In genomic region chr16:77332792-77333191, GRCh38 we compare ENCODE assay signal across 23 cellular contexts.
DNase-seq lines count a peak whose midpoint lies in the region; ATAC-seq and TF ChIP-seq lines count a peak whose summit lies in the region.
"Had no signal": no experiment of that assay in that cellular context is flagged by ENCODE, and none has a peak within 500 bp of the region (broad histone marks: within the 10 kb centered on the region; RNA-seq: fewer than 3 reads in every experiment).

No MANE protein-coding gene starts in this region.

- no peaks in the 10 kb centered on the region for H3K79me2 ChIP-seq in mesendoderm (ENCODE audit: control insufficient read depth, insufficient read depth, low read length)

- H3K4me3 ChIP-seq in brain microvascular endothelial cell (ENCODE audit: low read depth, low read length) (no peak overlapping the region), fibroblast of mammary gland (ENCODE audit: control insufficient read depth, low read depth, low read length) (no peak overlapping the region), mesendoderm (ENCODE audit: low read length) (no peak overlapping the region), WERI-Rb-1 (ENCODE audit: low read depth, low read length) (no peak overlapping the region)
- H3K4me3 ChIP-seq: BLaER1 treated with 17β-estradiol and CSF1 and Interleukin-3, amounts not matched to agents 10 nM and 100 nM; SJSA1 had no signal

- H3K9me3 Mint-ChIP-seq in activated T-helper 17 cell treated with anti-CD3 and anti-CD28 coated beads, Interleukin-2, amount 50 U/mL, for 72 hours = no peaks in the 10 kb centered on the region
- H3K9me3 Mint-ChIP-seq in activated CD8-positive, alpha-beta T cell treated with anti-CD3 and anti-CD28 coated beads, Interleukin-2, amount 10 ng/mL, durations not matched to agents 7 days and 5 days (ENCODE audit: insufficient read depth) = no peaks in the 10 kb centered on the region
- H3K9me3 Mint-ChIP-seq: CD4-positive, alpha-beta memory T cell; H9; IgD-negative memory B cell had no signal

- no peak overlapping the region for H4K8ac ChIP-seq in mesendoderm (ENCODE audit: low read depth, low read length)

- POLR2A ChIA-PET in activated CD8-positive, alpha-beta T cell treated with anti-CD3 and anti-CD28 coated beads, Interleukin-2, amount 10 ng/mL, durations not matched to agents 7 days and 5 days (lab: Charles Lee) = no interaction called here

- DNase-seq in brain microvascular endothelial cell (peak; percentile 20), fibroblast of mammary gland (ENCODE audit: low read depth) (peak; percentile 10), mesendoderm (no peak), NCI-H2081 (lab: John Stamatoyannopoulos, UW) (no peak), WERI-Rb-1 (no peak)
- DNase-seq in activated CD8-positive, alpha-beta T cell treated with anti-CD3 and anti-CD28 coated beads, Interleukin-2, amount 10 ng/mL, durations not matched to agents 7 days and 5 days = no peak
- DNase-seq: Caco-2; CD4-positive, alpha-beta memory T cell; DMS 273 treated with DMSO at 0.1 percent for 48 hours; DMS79 treated with DMSO at 0.1 percent for 48 hours; H9; HFFc6; MV-4-11; NCI-H1105 treated with DMSO at 0.1 percent for 48 hours; NCI-H1694; NCI-H2081 treated with DMSO at 0.1 percent for 48 hours; NCI-H2171 treated with DMSO at 0.1 percent for 48 hours; NCI-H524 treated with DMSO at 0.1 percent for 48 hours had no signal

- no peak overlapping the region for H2BK120ac ChIP-seq in mesendoderm (ENCODE audit: low read depth, low read length)

- no peaks in the 10 kb centered on the region for H3K79me1 ChIP-seq in mesendoderm (ENCODE audit: low read length)

- no peaks in the 10 kb centered on the region for H3K9me3 ChIP-seq in WERI-Rb-1 (ENCODE audit: severe bottlenecking)
- H3K9me3 ChIP-seq: BLaER1 treated with 17β-estradiol and CSF1 and Interleukin-3, amounts not matched to agents 10 nM and 100 nM; Caco-2; SJSA1 had no signal

- no peak overlapping the region for H3K23ac ChIP-seq in mesendoderm (ENCODE audit: low read length)

- CTCF ChIA-PET in activated CD8-positive, alpha-beta T cell treated with anti-CD3 and anti-CD28 coated beads, Interleukin-2, amount 10 ng/mL, durations not matched to agents 7 days and 5 days (lab: Charles Lee) = no interaction called here

- no peak for ATAC-seq in activated T-helper 17 cell treated with anti-CD3 and anti-CD28 coated beads, Interleukin-2, amount 50 U/mL, for 72 hours (replicated peaks)
- no peak for ATAC-seq in activated CD8-positive, alpha-beta T cell treated with anti-CD3 and anti-CD28 coated beads, Interleukin-2, amount 10 ng/mL, durations not matched to agents 7 days and 5 days
- ATAC-seq: Right ventricle myocardium inferior had no signal

- H3K36me3 Mint-ChIP-seq in activated T-helper 17 cell treated with anti-CD3 and anti-CD28 coated beads, Interleukin-2, amount 50 U/mL, for 72 hours (ENCODE audit: low read depth) = no peaks in the 10 kb centered on the region
- H3K36me3 Mint-ChIP-seq in activated CD8-positive, alpha-beta T cell treated with anti-CD3 and anti-CD28 coated beads, Interleukin-2, amount 10 ng/mL, durations not matched to agents 7 days and 5 days (ENCODE audit: low read depth) = no peaks in the 10 kb centered on the region
- H3K36me3 Mint-ChIP-seq: CD4-positive, alpha-beta memory T cell; IgD-negative memory B cell had no signal

- no peak for TF ChIP-seq CTCF in brain microvascular endothelial cell (IDR thresholded peaks at IDR 0.05; ENCODE audit: low read depth, low read length, missing control alignments)
- TF ChIP-seq CTCF in fibroblast of mammary gland (conservative IDR thresholded peaks at IDR 0.05; ENCODE audit: control insufficient read depth, insufficient read depth, low read depth, low read length) = no peak
- TF ChIP-seq CTCF in WERI-Rb-1 (IDR thresholded peaks at IDR 0.05; ENCODE audit: low read depth, low read length) = no peak

- peak overlapping the region; percentile 36 for H3K4ac ChIP-seq in mesendoderm (ENCODE audit: low read depth, low read length)

- H3K27ac Mint-ChIP-seq in activated T-helper 17 cell treated with anti-CD3 and anti-CD28 coated beads, Interleukin-2, amount 50 U/mL, for 72 hours = no peak overlapping the region
- no peak overlapping the region for H3K27ac Mint-ChIP-seq in activated CD8-positive, alpha-beta T cell treated with anti-CD3 and anti-CD28 coated beads, Interleukin-2, amount 10 ng/mL, durations not matched to agents 7 days and 5 days
- H3K27ac Mint-ChIP-seq: CD4-positive, alpha-beta memory T cell; H9; HFFc6; IgD-negative memory B cell had no signal

- H3K27me3 ChIP-seq in brain microvascular endothelial cell (replicated peaks) (no peaks in the 10 kb centered on the region), mesendoderm (ENCODE audit: insufficient read depth, low read length, poor library complexity) (no peaks in the 10 kb centered on the region), WERI-Rb-1 (ENCODE audit: insufficient read depth, low read depth, severe bottlenecking) (peaks cover 3% of the 10 kb centered on the region)
- H3K27me3 ChIP-seq: BLaER1 treated with 17β-estradiol and CSF1 and Interleukin-3, amounts not matched to agents 10 nM and 100 nM; SJSA1 had no signal

- H2AK5ac ChIP-seq in mesendoderm (ENCODE audit: low read length) = no peak overlapping the region

- H3K27ac ChIP-seq in brain microvascular endothelial cell (no peak overlapping the region), mesendoderm (ENCODE audit: low read depth, low read length) (no peak overlapping the region), WERI-Rb-1 (no peak overlapping the region)
- H3K27ac ChIP-seq: BLaER1 treated with 17β-estradiol and CSF1 and Interleukin-3, amounts not matched to agents 10 nM and 100 nM; SJSA1 had no signal

- no peaks in the 10 kb centered on the region for H3K4me1 ChIP-seq in mesendoderm (ENCODE audit: control insufficient read depth, low read depth, low read length)
- H3K4me1 ChIP-seq: SJSA1 had no signal

- H4K5ac ChIP-seq in mesendoderm (ENCODE audit: low read length) = no peak overlapping the region

- WGBS in mesendoderm (ENCODE audit: extremely low coverage, insufficient coverage, low lambda C conversion rate) = no CpG with 5 or more reads among the region's 5 CpGs

- H3K18ac ChIP-seq in mesendoderm (ENCODE audit: low read length) = no peak overlapping the region

- peaks cover 13% of the 10 kb centered on the region for H3K27me3 Mint-ChIP-seq in activated T-helper 17 cell treated with anti-CD3 and anti-CD28 coated beads, Interleukin-2, amount 50 U/mL, for 72 hours
- H3K27me3 Mint-ChIP-seq in activated CD8-positive, alpha-beta T cell treated with anti-CD3 and anti-CD28 coated beads, Interleukin-2, amount 10 ng/mL, durations not matched to agents 7 days and 5 days (ENCODE audit: low read depth) = peaks cover 2% of the 10 kb centered on the region
- H3K27me3 Mint-ChIP-seq: IgD-negative memory B cell had no signal

- no peak overlapping the region for H3K4me2 ChIP-seq in mesendoderm (ENCODE audit: low read length)
- H3K4me2 ChIP-seq: BLaER1 treated with 17β-estradiol and CSF1 and Interleukin-3, amounts not matched to agents 10 nM and 100 nM had no signal

- H2BK5ac ChIP-seq in mesendoderm (ENCODE audit: low read length) = no peak overlapping the region

- no peak overlapping the region for H3K4me3 Mint-ChIP-seq in activated T-helper 17 cell treated with anti-CD3 and anti-CD28 coated beads, Interleukin-2, amount 50 U/mL, for 72 hours
- H3K4me3 Mint-ChIP-seq in activated CD8-positive, alpha-beta T cell treated with anti-CD3 and anti-CD28 coated beads, Interleukin-2, amount 10 ng/mL, durations not matched to agents 7 days and 5 days = no peak overlapping the region
- H3K4me3 Mint-ChIP-seq: CD4-positive, alpha-beta memory T cell; H9; HFFc6; IgD-negative memory B cell had no signal

- no peak overlapping the region for H3K56ac ChIP-seq in mesendoderm (ENCODE audit: low read length)

- H3K9ac ChIP-seq in mesendoderm (ENCODE audit: low read length) = no peak overlapping the region
- H3K9ac ChIP-seq: BLaER1 treated with 17β-estradiol and CSF1 and Interleukin-3, amounts not matched to agents 10 nM and 100 nM had no signal

- in situ Hi-C loops in brain microvascular endothelial cell (cut with HindIII; ENCODE audit: low pct_ligation_motif_present, low sequenced_read_pairs) = no loop called here

- H3K36me3 ChIP-seq in brain microvascular endothelial cell (replicated peaks) (no peaks in the 10 kb centered on the region), mesendoderm (ENCODE audit: control insufficient read depth, insufficient read depth, low read length) (no peaks in the 10 kb centered on the region), WERI-Rb-1 (no peaks in the 10 kb centered on the region)
- H3K36me3 ChIP-seq: BLaER1 treated with 17β-estradiol and CSF1 and Interleukin-3, amounts not matched to agents 10 nM and 100 nM; SJSA1 had no signal

- peaks cover 1% of the 10 kb centered on the region for H3K4me1 Mint-ChIP-seq in activated T-helper 17 cell treated with anti-CD3 and anti-CD28 coated beads, Interleukin-2, amount 50 U/mL, for 72 hours
- H3K4me1 Mint-ChIP-seq in activated CD8-positive, alpha-beta T cell treated with anti-CD3 and anti-CD28 coated beads, Interleukin-2, amount 10 ng/mL, durations not matched to agents 7 days and 5 days (ENCODE audit: low read depth) = no peaks in the 10 kb centered on the region
- H3K4me1 Mint-ChIP-seq: CD4-positive, alpha-beta memory T cell; IgD-negative memory B cell had no signal

- H2BK15ac ChIP-seq in mesendoderm (replicated peaks; ENCODE audit: low read depth) = no peak overlapping the region

Comparison
In these comparisons a context has a peak if more than half of its experiments do, and no peak if none do; other contexts are left out.
1. DNase-seq: peak in brain microvascular endothelial cell (single experiment) and fibroblast of mammary gland (single experiment); none in mesendoderm (single experiment), NCI-H2081 (0 of 2), WERI-Rb-1 (single experiment) and activated CD8-positive, alpha-beta T cell treated with anti-CD3 and anti-CD28 coated beads, Interleukin-2, amount 10 ng/mL, durations not matched to agents 7 days and 5 days (single experiment).